Comparison of ENCODE assay signal across 1 cellular context in genomic region chr12:130266751-130267150, GRCh38.
TF ChIP-seq lines count a peak whose summit lies in the region.

No MANE protein-coding gene starts in this region.

TF ChIP-seq in WTC11, 78 proteins besides CTCF, POLR2A, EP300 and RAD21:
- TF ChIP-seq ATF6 (CRISPR knock-in tag; IDR thresholded peaks at IDR 0.05), result no peak
- TF ChIP-seq NFATC4 (CRISPR knock-in tag; IDR thresholded peaks at IDR 0.05), result no peak
- no peak for TF ChIP-seq TEAD1 (CRISPR knock-in tag; IDR thresholded peaks at IDR 0.05)
- TF ChIP-seq ZNF512 (CRISPR knock-in tag; IDR thresholded peaks at IDR 0.05; ENCODE audit: borderline replicate concordance), result no peak
- TF ChIP-seq NR3C1 (CRISPR knock-in tag; conservative IDR thresholded peaks at IDR 0.05; ENCODE audit: low read depth), result no peak
- no peak for TF ChIP-seq NR2C2 (CRISPR knock-in tag; IDR thresholded peaks at IDR 0.05)
- no peak for TF ChIP-seq ATF2 (CRISPR knock-in tag; IDR thresholded peaks at IDR 0.05; ENCODE audit: borderline replicate concordance, low read depth)
- no peak for TF ChIP-seq ZNF263 (CRISPR knock-in tag; IDR thresholded peaks at IDR 0.05; ENCODE audit: low read depth)
- TF ChIP-seq ZNF423 (CRISPR knock-in tag; IDR thresholded peaks at IDR 0.05), result no peak
- no peak for TF ChIP-seq JAZF1 (CRISPR knock-in tag; IDR thresholded peaks at IDR 0.05)
- TF ChIP-seq NFE2L1 (CRISPR knock-in tag; IDR thresholded peaks at IDR 0.05), result no peak
- TF ChIP-seq CBFB (CRISPR knock-in tag; IDR thresholded peaks at IDR 0.05; ENCODE audit: low read depth), result no peak
- TF ChIP-seq TEAD4 (CRISPR knock-in tag; IDR thresholded peaks at IDR 0.05), result no peak
- TF ChIP-seq TCF7 (CRISPR knock-in tag; IDR thresholded peaks at IDR 0.05; ENCODE audit: low read depth), result no peak
- TF ChIP-seq FOXJ3 (CRISPR knock-in tag; IDR thresholded peaks at IDR 0.05; ENCODE audit: borderline replicate concordance), result no peak
